Comparison of ENCODE assay signal across 13 cellular contexts in the genomic region with DNA sequence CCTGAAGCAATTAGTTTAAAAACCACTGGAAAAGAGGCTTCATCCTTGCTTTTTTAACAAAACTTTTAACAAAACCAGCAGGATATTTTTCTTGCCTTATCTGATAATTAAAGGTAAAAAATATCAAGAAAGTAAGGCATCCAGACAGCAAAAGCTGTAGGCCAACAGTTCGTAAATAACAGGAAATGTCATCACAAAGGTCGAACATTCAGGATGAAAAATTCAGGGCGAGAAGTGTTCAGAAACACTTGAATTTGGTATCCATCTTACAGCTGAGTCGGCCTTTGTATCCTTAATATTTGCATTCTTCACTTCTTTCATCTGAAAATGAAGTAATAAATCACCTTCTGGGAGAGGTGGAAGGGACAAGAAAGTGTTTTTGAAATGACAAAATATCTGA. TPM values are rescaled to one million over a fixed set of nuclear protein-coding genes. Genes with fewer than 3 reads are reported as not detected.
DNase-seq lines count a peak whose midpoint lies in the region; ATAC-seq and TF ChIP-seq lines count a peak whose summit lies in the region.
"Had no signal": no experiment of that assay in that cellular context is flagged by ENCODE, and none has a peak within 500 bp of the region (broad histone marks: within the 10 kb centered on the region; RNA-seq: fewer than 3 reads in every experiment).

No MANE protein-coding gene starts in this region.

- H3K36me3 ChIP-seq in GM23338 (ENCODE audit: insufficient read depth) (no peaks in the 10 kb centered on the region), Karpas-422 (ENCODE audit: insufficient read depth, low read length) (no peaks in the 10 kb centered on the region), neuronal stem cell (replicated peaks in 1 of 2; ENCODE audit: control insufficient read depth in 2 of 2, insufficient read depth in 2 of 2, low read length in 2 of 2) (no peaks in the 10 kb centered on the region)

- H2AK5ac ChIP-seq in neuronal stem cell (ENCODE audit: low read depth, low read length), result no peak overlapping the region

- DNase-seq in GM23338 (ENCODE audit: low spot score) (no peak), Karpas-422 (no peak), endothelial cell (ENCODE audit: low spot score) (no peak), neuronal stem cell (ENCODE audit: low spot score) (no peak), RKO (ENCODE audit: low spot score) (no peak), GM13977 (ENCODE audit: low spot score) (no peak), kidney glomerular epithelial cell (lab: John Stamatoyannopoulos, UW) (no peak)
- DNase-seq: AML-193; Caco-2; CD4-positive, alpha-beta T cell; GM23248; H7 had no signal

- no peak overlapping the region for H2BK12ac ChIP-seq in neuronal stem cell (ENCODE audit: low read length)

- no peaks in the 10 kb centered on the region for H3K79me2 ChIP-seq in GM23338 (replicated peaks; ENCODE audit: insufficient read depth)
- H3K79me2 ChIP-seq in Karpas-422 (ENCODE audit: low read length), result no peaks in the 10 kb centered on the region

- H3F3A ChIP-seq in GM23338 (replicated peaks; ENCODE audit: low read depth), result no peaks in the 10 kb centered on the region

- H3K9me3 ChIP-seq in Karpas-422 (ENCODE audit: low read length), result no peaks in the 10 kb centered on the region
- H3K9me3 ChIP-seq in neuronal stem cell (replicated peaks in 1 of 2; ENCODE audit: control insufficient read depth in 2 of 2, insufficient read depth in 1 of 2, low read depth in 1 of 2, low read length in 2 of 2), result no peaks in the 10 kb centered on the region
- H3K9me3 ChIP-seq: Caco-2 had no signal

- H3K27ac ChIP-seq in GM23338 (ENCODE audit: low read depth) (no peak overlapping the region), Karpas-422 (ENCODE audit: low read length) (no peak overlapping the region), neuronal stem cell (replicated peaks; ENCODE audit: low read length) (no peak overlapping the region)
- H3K27ac ChIP-seq: C4-2B, GM23248 had no signal

- H3K36me3 Mint-ChIP-seq in GM23338 (ENCODE audit: low read depth) (no peaks in the 10 kb centered on the region), endothelial cell (ENCODE audit: low read depth, unreplicated experiment) (no peaks in the 10 kb centered on the region)

- H3K23ac ChIP-seq in neuronal stem cell (ENCODE audit: low read depth, low read length, poor library complexity), result no peak overlapping the region

- no peak overlapping the region for H3K18ac ChIP-seq in neuronal stem cell (ENCODE audit: low read length)

- in situ Hi-C loops in GM13977 (cut with MboI; ENCODE audit: low pct_unique_long_range_greater_than_20kb, low sequenced_read_pairs, unreplicated experiment), result no loop called here

- no peak overlapping the region for H3K4me3 ChIP-seq in GM23338
- no peak overlapping the region for H3K4me3 ChIP-seq in Karpas-422 (ENCODE audit: low read length)
- H3K4me3 ChIP-seq in neuronal stem cell (ENCODE audit: low read length in 2 of 2), result no peak overlapping the region
- H3K4me3 ChIP-seq: GM23248 had no signal

- H3K27ac Mint-ChIP-seq in GM23338 (no peak overlapping the region), endothelial cell (ENCODE audit: unreplicated experiment) (peak overlapping the region; percentile 33)
- H3K27ac Mint-ChIP-seq: CD4-positive, alpha-beta T cell had no signal

- WGBS in neuronal stem cell (ENCODE audit: extremely low coverage in 2 of 2, insufficient read length in 2 of 2, insufficient replicate concordance in 1 of 2), 2 donors, result no CpG with 5 or more reads among the region's 4 CpGs

- no peak overlapping the region for H3K14ac ChIP-seq in neuronal stem cell (ENCODE audit: low read length)

- no peak overlapping the region for H3K4ac ChIP-seq in neuronal stem cell (ENCODE audit: low read length)

- H2BK5ac ChIP-seq in neuronal stem cell (ENCODE audit: low read length), result no peak overlapping the region

- H2BK15ac ChIP-seq in neuronal stem cell (ENCODE audit: low read length), result no peak overlapping the region

- H3K4me2 ChIP-seq in GM23338, result no peak overlapping the region
- H3K4me2 ChIP-seq in Karpas-422 (ENCODE audit: low read depth, low read length, poor library complexity, severe bottlenecking), result no peak overlapping the region
- H3K4me2 ChIP-seq in neuronal stem cell (ENCODE audit: insufficient read depth, low read length, poor library complexity, severe bottlenecking), result no peak overlapping the region

- H3K27me3 ChIP-seq in GM23338 (ENCODE audit: insufficient read depth) (no peaks in the 10 kb centered on the region), Karpas-422 (ENCODE audit: low read length) (no peaks in the 10 kb centered on the region), neuronal stem cell (ENCODE audit: control insufficient read depth in 3 of 3, insufficient read depth in 3 of 3, low read depth in 1 of 3, low read length in 3 of 3) (no peaks in the 10 kb centered on the region)

- H3K9me3 Mint-ChIP-seq in GM23338 (no peaks in the 10 kb centered on the region), endothelial cell (ENCODE audit: unreplicated experiment) (no peaks in the 10 kb centered on the region)
- H3K9me3 Mint-ChIP-seq: CD4-positive, alpha-beta T cell had no signal

- H4K8ac ChIP-seq in neuronal stem cell (ENCODE audit: low read depth, low read length), result no peak overlapping the region

- no peaks in the 10 kb centered on the region for H4K20me1 ChIP-seq in GM23338 (replicated peaks; ENCODE audit: insufficient read depth)
- H4K20me1 ChIP-seq in Karpas-422 (ENCODE audit: insufficient read depth, low read depth, low read length), result no peaks in the 10 kb centered on the region

- no peak overlapping the region for H4K91ac ChIP-seq in neuronal stem cell (ENCODE audit: low read depth, low read length, poor library complexity)

- no peaks in the 10 kb centered on the region for H3K79me1 ChIP-seq in neuronal stem cell (ENCODE audit: low read depth, low read length)

- TF ChIP-seq CTCF in GM23338 (conservative IDR thresholded peaks at IDR 0.05; ENCODE audit: low read depth in 2 of 2), result no peak
- no peak for TF ChIP-seq CTCF in endothelial cell (IDR thresholded peaks at IDR 0.05; ENCODE audit: unreplicated experiment)
- no peak for TF ChIP-seq CTCF in GM13977 (IDR thresholded peaks at IDR 0.05; ENCODE audit: extremely low read depth, insufficient read depth, missing control alignments)

- H3K4me3 Mint-ChIP-seq in GM23338 (no peak overlapping the region), endothelial cell (ENCODE audit: unreplicated experiment) (no peak overlapping the region)
- H3K4me3 Mint-ChIP-seq: CD4-positive, alpha-beta T cell had no signal

- H3K9ac ChIP-seq in Karpas-422 (ENCODE audit: low read length), result no peak overlapping the region
- H3K9ac ChIP-seq in neuronal stem cell (ENCODE audit: low read depth, low read length, poor library complexity), result no peak overlapping the region
- H3K9ac ChIP-seq: GM23248 had no signal

- ATAC-seq in GM23338, result no peak

- peaks cover 15% of the 10 kb centered on the region for H3K4me1 ChIP-seq in GM23338 (ENCODE audit: insufficient read depth)
- H3K4me1 ChIP-seq in Karpas-422 (ENCODE audit: low read length), result no peaks in the 10 kb centered on the region
- no peaks in the 10 kb centered on the region for H3K4me1 ChIP-seq in neuronal stem cell (ENCODE audit: control insufficient read depth in 2 of 2, insufficient read depth in 1 of 2, low read depth in 1 of 2, low read length in 2 of 2)
- H3K4me1 ChIP-seq: Caco-2 had no signal

- no peak overlapping the region for H2BK120ac ChIP-seq in neuronal stem cell (ENCODE audit: low read depth, low read length)

- H3K4me1 Mint-ChIP-seq in GM23338, result peaks cover 21% of the 10 kb centered on the region
- H3K4me1 Mint-ChIP-seq in endothelial cell (ENCODE audit: unreplicated experiment), result peaks cover 32% of the 10 kb centered on the region

- no peaks in the 10 kb centered on the region for H3K9me2 ChIP-seq in GM23338 (ENCODE audit: insufficient read depth)
- no peaks in the 10 kb centered on the region for H3K9me2 ChIP-seq in Karpas-422 (replicated peaks; ENCODE audit: insufficient read depth, low read length)

- peak overlapping the region; percentile 4; the same call in 1 of the 2 replicates for H2AFZ ChIP-seq in GM23338
- H2AFZ ChIP-seq in Karpas-422 (ENCODE audit: low read length), result 0 out of 2 replicates have a peak overlapping the region, but pooled peaks have one; percentile 50
- peak overlapping the region; percentile 7 for H2AFZ ChIP-seq in neuronal stem cell (ENCODE audit: low read length)
- H2AFZ ChIP-seq: GM23248 had no signal

- H3K27me3 Mint-ChIP-seq in GM23338 (ENCODE audit: insufficient read depth, low read depth, poor library complexity), result peaks cover 7% of the 10 kb centered on the region
- H3K27me3 Mint-ChIP-seq in endothelial cell (ENCODE audit: unreplicated experiment), result no peaks in the 10 kb centered on the region

TF ChIP-seq in GM23338, 12 proteins besides CTCF, POLR2A, EP300 and RAD21 (continues in another document):
- TF ChIP-seq STAT1 (IDR thresholded peaks at IDR 0.05; ENCODE audit: unreplicated experiment), result no peak
- no peak for TF ChIP-seq ZNF331 (CRISPR knock-in tag; IDR thresholded peaks at IDR 0.05; ENCODE audit: low read depth)
- TF ChIP-seq, protein P1, sequence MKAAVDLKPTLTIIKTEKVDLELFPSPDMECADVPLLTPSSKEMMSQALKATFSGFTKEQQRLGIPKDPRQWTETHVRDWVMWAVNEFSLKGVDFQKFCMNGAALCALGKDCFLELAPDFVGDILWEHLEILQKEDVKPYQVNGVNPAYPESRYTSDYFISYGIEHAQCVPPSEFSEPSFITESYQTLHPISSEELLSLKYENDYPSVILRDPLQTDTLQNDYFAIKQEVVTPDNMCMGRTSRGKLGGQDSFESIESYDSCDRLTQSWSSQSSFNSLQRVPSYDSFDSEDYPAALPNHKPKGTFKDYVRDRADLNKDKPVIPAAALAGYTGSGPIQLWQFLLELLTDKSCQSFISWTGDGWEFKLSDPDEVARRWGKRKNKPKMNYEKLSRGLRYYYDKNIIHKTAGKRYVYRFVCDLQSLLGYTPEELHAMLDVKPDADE (IDR thresholded peaks at IDR 0.05), result no peak

RNA-seq across cellular contexts. Expression of gene FILIP1, which starts 8.2 kb away (rescaled TPM):
- total RNA-seq in GM23338 (2014; rRNA removed; shearing (Covaris generic)), result 3.4 and 3.7 TPM in 2 replicates
- 4.7 and 6.4 TPM in 2 replicates for polyA plus RNA-seq in GM23338 (2016; fragmentation: Nextera tagmentation; extraction: Ambion mirVana)
- total RNA-seq in Karpas-422 (2014; rRNA removed; shearing (Covaris generic); ENCODE audit: low replicate concordance), result 0.15 TPM in 1 of 2 replicates, not detected in the other
- total RNA-seq in endothelial cell (ENCODE audit: unreplicated experiment), result 32.0 TPM
- polyA plus RNA-seq in neuronal stem cell (2013, experiment 1 of 2), result 31.5 TPM
- 30.6 TPM for polyA plus RNA-seq in neuronal stem cell (2013, experiment 2 of 2)
- polyA plus RNA-seq: GM23248 had no signal
